Comparison of ENCODE assay signal across 16 cellular contexts in genomic region chr18:1930291-1931270, GRCh38.
DNase-seq lines count a peak whose midpoint lies in the region; ATAC-seq and TF ChIP-seq lines count a peak whose summit lies in the region.
"Had no signal": no experiment of that assay in that cellular context is flagged by ENCODE, and none has a peak within 500 bp of the region (broad histone marks: within the 10 kb centered on the region; RNA-seq: fewer than 3 reads in every experiment).

No MANE protein-coding gene starts in this region.

- TF ChIP-seq POLR2A in uterus (IDR thresholded peaks at IDR 0.05) = no peak

- H3K9me3 ChIP-seq in HAP-1 (no peaks in the 10 kb centered on the region), uterus (no peaks in the 10 kb centered on the region)

- no peak overlapping the region for H3K4ac ChIP-seq in mesendoderm (ENCODE audit: low read depth, low read length)

- H3K79me2 ChIP-seq in mesendoderm (ENCODE audit: control insufficient read depth, insufficient read depth, low read length) = no peaks in the 10 kb centered on the region

- no peak overlapping the region for H4K8ac ChIP-seq in mesendoderm (ENCODE audit: low read depth, low read length)

- WGBS in mesendoderm (ENCODE audit: extremely low coverage, insufficient coverage, low lambda C conversion rate) = no CpG with 5 or more reads among the region's 5 CpGs

- H3K79me1 ChIP-seq in mesendoderm (ENCODE audit: low read length) = no peaks in the 10 kb centered on the region

- no peaks in the 10 kb centered on the region for H3K27me3 Mint-ChIP-seq in stimulated activated memory B cell treated with anti-CD40 and anti-IgM and Interleukin-4, amounts not matched to agents 10 μg/mL and 1 μg/mL and 100 μg/mL, for 72 hours
- H3K27me3 Mint-ChIP-seq: IgD-negative memory B cell had no signal

- no peak overlapping the region for H3K27ac ChIP-seq in mesendoderm (ENCODE audit: low read depth, low read length)
- no peak overlapping the region for H3K27ac ChIP-seq in uterus
- H3K27ac ChIP-seq: BLaER1 treated with 17β-estradiol and CSF1 and Interleukin-3, amounts not matched to agents 10 nM and 100 nM had no signal

- peak; percentile 46 for ATAC-seq in stimulated activated memory B cell treated with anti-CD40 and anti-IgM and Interleukin-4, amounts not matched to agents 10 μg/mL and 1 μg/mL and 100 μg/mL, for 72 hours
- no peak for ATAC-seq in GM19452 (IDR thresholded peaks at IDR 0.05; ENCODE audit: unreplicated experiment)

- no peak overlapping the region for H3K4me3 Mint-ChIP-seq in stimulated activated memory B cell treated with anti-CD40 and anti-IgM and Interleukin-4, amounts not matched to agents 10 μg/mL and 1 μg/mL and 100 μg/mL, for 72 hours
- H3K4me3 Mint-ChIP-seq: CD4-positive, CD25-positive, alpha-beta regulatory T cell; IgD-negative memory B cell had no signal

- H2BK15ac ChIP-seq in mesendoderm (replicated peaks; ENCODE audit: low read depth) = no peak overlapping the region

- H4K5ac ChIP-seq in mesendoderm (ENCODE audit: low read length) = no peak overlapping the region

- DNase-seq in HAP-1 (ENCODE audit: low spot score in 2 of 2) (peak; percentile 69 to 98), mesendoderm (no peak), uterus (no peak), GOT3 (lab: John Stamatoyannopoulos, UW) (no peak), anterior cingulate cortex (lab: John Stamatoyannopoulos, UW) (no peak)
- DNase-seq: ACHN; CD4-positive, CD25-positive, alpha-beta regulatory T cell; DMS153; DMS79 treated with DMSO at 0.1 percent for 48 hours; EL; H7; KG1 had no signal

- H2BK5ac ChIP-seq in mesendoderm (ENCODE audit: low read length) = no peak overlapping the region

- TF ChIP-seq CTCF in uterus (IDR thresholded peaks at IDR 0.05) = no peak

- H2AK5ac ChIP-seq in mesendoderm (ENCODE audit: low read length) = peak overlapping the region; percentile 30

- H3K36me3 Mint-ChIP-seq in stimulated activated memory B cell treated with anti-CD40 and anti-IgM and Interleukin-4, amounts not matched to agents 10 μg/mL and 1 μg/mL and 100 μg/mL, for 72 hours = no peaks in the 10 kb centered on the region
- H3K36me3 Mint-ChIP-seq: CD4-positive, CD25-positive, alpha-beta regulatory T cell had no signal

- no peak overlapping the region for H2BK120ac ChIP-seq in mesendoderm (ENCODE audit: low read depth, low read length)

- no peak overlapping the region for H3K23ac ChIP-seq in mesendoderm (ENCODE audit: low read length)

- no peak overlapping the region for H3K27ac Mint-ChIP-seq in stimulated activated memory B cell treated with anti-CD40 and anti-IgM and Interleukin-4, amounts not matched to agents 10 μg/mL and 1 μg/mL and 100 μg/mL, for 72 hours
- H3K27ac Mint-ChIP-seq: CD4-positive, CD25-positive, alpha-beta regulatory T cell; IgD-negative memory B cell had no signal

- H3K36me3 ChIP-seq in HAP-1 (replicated peaks) (no peaks in the 10 kb centered on the region; the same call in 1 of the 2 replicates), mesendoderm (ENCODE audit: control insufficient read depth, insufficient read depth, low read length) (no peaks in the 10 kb centered on the region), uterus (no peaks in the 10 kb centered on the region)
- H3K36me3 ChIP-seq: BLaER1 treated with 17β-estradiol and CSF1 and Interleukin-3, amounts not matched to agents 10 nM and 100 nM had no signal

- peaks cover 4% of the 10 kb centered on the region for H3K9me3 Mint-ChIP-seq in stimulated activated memory B cell treated with anti-CD40 and anti-IgM and Interleukin-4, amounts not matched to agents 10 μg/mL and 1 μg/mL and 100 μg/mL, for 72 hours

- H3K27me3 ChIP-seq in HAP-1 (ENCODE audit: low read depth) = no peaks in the 10 kb centered on the region
- H3K27me3 ChIP-seq in mesendoderm (ENCODE audit: insufficient read depth, low read length, poor library complexity) = no peaks in the 10 kb centered on the region
- H3K27me3 ChIP-seq in uterus = no peaks in the 10 kb centered on the region
- H3K27me3 ChIP-seq: BLaER1 treated with 17β-estradiol and CSF1 and Interleukin-3, amounts not matched to agents 10 nM and 100 nM had no signal

- H3K4me1 ChIP-seq in HAP-1 = peaks cover 39% of the 10 kb centered on the region
- H3K4me1 ChIP-seq in mesendoderm (ENCODE audit: control insufficient read depth, low read depth, low read length) = no peaks in the 10 kb centered on the region
- no peaks in the 10 kb centered on the region for H3K4me1 ChIP-seq in uterus
- H3K4me1 ChIP-seq: BLaER1 treated with 17β-estradiol and CSF1 and Interleukin-3, amounts not matched to agents 10 nM and 100 nM had no signal

- H3K4me1 Mint-ChIP-seq in stimulated activated memory B cell treated with anti-CD40 and anti-IgM and Interleukin-4, amounts not matched to agents 10 μg/mL and 1 μg/mL and 100 μg/mL, for 72 hours = no peaks in the 10 kb centered on the region
- H3K4me1 Mint-ChIP-seq: CD4-positive, CD25-positive, alpha-beta regulatory T cell; IgD-negative memory B cell had no signal

- no peak overlapping the region for H3K4me3 ChIP-seq in HAP-1
- no peak overlapping the region for H3K4me3 ChIP-seq in mesendoderm (ENCODE audit: low read length)
- H3K4me3 ChIP-seq in uterus = no peak overlapping the region
- H3K4me3 ChIP-seq: BLaER1 treated with 17β-estradiol and CSF1 and Interleukin-3, amounts not matched to agents 10 nM and 100 nM had no signal

- H3K18ac ChIP-seq in mesendoderm (ENCODE audit: low read length) = no peak overlapping the region

- no peak overlapping the region for H3K4me2 ChIP-seq in mesendoderm (ENCODE audit: low read length)
- H3K4me2 ChIP-seq: BLaER1 treated with 17β-estradiol and CSF1 and Interleukin-3, amounts not matched to agents 10 nM and 100 nM had no signal

- no peak overlapping the region for H3K9ac ChIP-seq in mesendoderm (ENCODE audit: low read length)
- H3K9ac ChIP-seq: BLaER1 treated with 17β-estradiol and CSF1 and Interleukin-3, amounts not matched to agents 10 nM and 100 nM had no signal

- in situ Hi-C loops in HAP-1 (cut with MboI; ENCODE audit: low sequenced_read_pairs) = no loop called here

- peak overlapping the region; percentile 34 for H3K56ac ChIP-seq in mesendoderm (ENCODE audit: low read length)

- intact Hi-C loops in uterus (cut with DNase I; ENCODE audit: low total_unique reads) = no loop called here

Comparison
In these comparisons a context has a peak if more than half of its experiments do, and no peak if none do; other contexts are left out.
1. DNase-seq: peak in HAP-1 (2 of 2); none in mesendoderm (single experiment), uterus (0 of 2), GOT3 (single experiment) and anterior cingulate cortex (0 of 58).